Comparison of ENCODE assay signal across 35 cellular contexts in genomic region chr11:17553249-17553546, GRCh38. TPM values are rescaled to one million over a fixed set of nuclear protein-coding genes. Genes with fewer than 3 reads are reported as not detected.
"Had no signal": no experiment of that assay in that cellular context is flagged by ENCODE, and none has a peak within 500 bp of the region (broad histone marks: within the 10 kb centered on the region; RNA-seq: fewer than 3 reads in every experiment).

No MANE protein-coding gene starts in this region.

- FAIRE-seq: astrocyte, bronchial epithelial cell, colon had no signal

- H3K4me3 Mint-ChIP-seq: activated CD4-positive, alpha-beta memory T cell treated with anti-CD3 and anti-CD28 coated beads for 36 hours; activated CD4-positive, alpha-beta T cell treated with anti-CD3 and anti-CD28 coated beads for 36 hours; activated CD4-positive, alpha-beta T cell treated with anti-CD3 and anti-CD28 coated beads, Interleukin-2, amount 10 ng/mL, durations not matched to agents 24 days and 14 days; activated CD8-positive, alpha-beta memory T cell treated with anti-CD3 and anti-CD28 coated beads, Interleukin-2, amount 10 ng/mL, durations not matched to agents 7 days and 5 days; activated CD8-positive, alpha-beta T cell treated with anti-CD3 and anti-CD28 coated beads, Interleukin-2, amount 10 ng/mL, durations not matched to agents 7 days and 5 days; activated naive CD8-positive, alpha-beta T cell; activated T-helper 17 cell treated with anti-CD3 and anti-CD28 coated beads, Interleukin-2, amount 50 U/mL, for 72 hours; effector memory CD8-positive, alpha-beta T cell had no signal

- H3K4me3 ChIP-seq: esophagus muscularis mucosa, gastrocnemius medialis had no signal

- H3K4me1 ChIP-seq: esophagus muscularis mucosa, foreskin keratinocyte, gastrocnemius medialis had no signal

- H3K27ac Mint-ChIP-seq: activated CD4-positive, alpha-beta memory T cell treated with anti-CD3 and anti-CD28 coated beads for 36 hours; activated CD4-positive, alpha-beta T cell treated with anti-CD3 and anti-CD28 coated beads for 36 hours; activated CD4-positive, alpha-beta T cell treated with anti-CD3 and anti-CD28 coated beads, Interleukin-2, amount 10 ng/mL, durations not matched to agents 24 days and 14 days; activated CD8-positive, alpha-beta memory T cell treated with anti-CD3 and anti-CD28 coated beads, Interleukin-2, amount 10 ng/mL, durations not matched to agents 7 days and 5 days; activated CD8-positive, alpha-beta T cell treated with anti-CD3 and anti-CD28 coated beads, Interleukin-2, amount 10 ng/mL, durations not matched to agents 7 days and 5 days; activated naive CD8-positive, alpha-beta T cell; activated T-helper 17 cell treated with anti-CD3 and anti-CD28 coated beads, Interleukin-2, amount 50 U/mL, for 72 hours; effector memory CD8-positive, alpha-beta T cell had no signal

- DNase-seq: activated CD4-positive, alpha-beta memory T cell treated with anti-CD3 and anti-CD28 coated beads for 36 hours; activated CD4-positive, alpha-beta T cell treated with anti-CD3 and anti-CD28 coated beads for 36 hours; activated CD4-positive, alpha-beta T cell treated with anti-CD3 and anti-CD28 coated beads, Interleukin-2, amount 10 ng/mL, durations not matched to agents 24 days and 14 days; activated CD4-positive, CD25-positive, alpha-beta regulatory T cell; activated CD4-positive, CD25-positive, alpha-beta regulatory T cell treated with anti-CD3 and anti-CD28 coated beads, Interleukin-2, amount 50 U/mL, for 72 hours; activated CD8-positive, alpha-beta memory T cell treated with anti-CD3 and anti-CD28 coated beads, Interleukin-2, amount 10 ng/mL, durations not matched to agents 7 days and 5 days; activated CD8-positive, alpha-beta memory T cell treated with anti-CD3 and anti-CD28 coated beads, Interleukin-2, amount 50 U/mL, for 4 hours; activated CD8-positive, alpha-beta T cell treated with anti-CD3 and anti-CD28 coated beads, Interleukin-2, amount 10 ng/mL, durations not matched to agents 7 days and 5 days; activated gamma-delta T cell; activated naive CD4-positive, alpha-beta T cell; activated naive CD4-positive, alpha-beta T cell treated with anti-CD3 and anti-CD28 coated beads, Interleukin-2, amount 50 U/mL, for 16 hours; activated T-cell treated with anti-CD3 and anti-CD28 coated beads, Interleukin-2, amount 50 U/mL, for 1 hour; amniotic stem cell; anterior cingulate cortex; brain microvascular endothelial cell; caudate nucleus; cortex of kidney; dermis blood vessel endothelial cell; effector CD4-positive, alpha-beta T cell; effector memory CD8-positive, alpha-beta T cell; erythroblast; foreskin keratinocyte; gastrocnemius medialis; glutamatergic neuron; T-helper 2 cell had no signal

- H3K4me1 Mint-ChIP-seq: activated T-helper 17 cell treated with anti-CD3 and anti-CD28 coated beads, Interleukin-2, amount 50 U/mL, for 72 hours had no signal

- ATAC-seq: activated CD4-positive, alpha-beta T cell treated with anti-CD3 and anti-CD28 coated beads for 36 hours; activated CD8-positive, alpha-beta memory T cell treated with anti-CD3 and anti-CD28 coated beads, Interleukin-2, amount 10 ng/mL, durations not matched to agents 7 days and 5 days; activated CD8-positive, alpha-beta T cell treated with anti-CD3 and anti-CD28 coated beads, Interleukin-2, amount 10 ng/mL, durations not matched to agents 7 days and 5 days; activated T-helper 17 cell treated with anti-CD3 and anti-CD28 coated beads, Interleukin-2, amount 50 U/mL, for 72 hours; effector memory CD8-positive, alpha-beta T cell; foreskin keratinocyte; gastrocnemius medialis had no signal

- H3K36me3 Mint-ChIP-seq: activated CD4-positive, alpha-beta memory T cell treated with anti-CD3 and anti-CD28 coated beads for 36 hours; activated CD8-positive, alpha-beta memory T cell treated with anti-CD3 and anti-CD28 coated beads, Interleukin-2, amount 10 ng/mL, durations not matched to agents 7 days and 5 days; activated naive CD8-positive, alpha-beta T cell had no signal

- H3K27ac ChIP-seq: brain microvascular endothelial cell, esophagus muscularis mucosa, foreskin keratinocyte, gastrocnemius medialis had no signal

- H3K9me3 Mint-ChIP-seq: activated CD4-positive, alpha-beta memory T cell treated with anti-CD3 and anti-CD28 coated beads for 36 hours; activated CD4-positive, alpha-beta T cell treated with anti-CD3 and anti-CD28 coated beads, Interleukin-2, amount 10 ng/mL, durations not matched to agents 24 days and 14 days; activated T-helper 17 cell treated with anti-CD3 and anti-CD28 coated beads, Interleukin-2, amount 50 U/mL, for 72 hours; effector memory CD8-positive, alpha-beta T cell had no signal

- H3K9me3 ChIP-seq: esophagus muscularis mucosa, gastrocnemius medialis had no signal

- H3K36me3 ChIP-seq: brain microvascular endothelial cell, esophagus muscularis mucosa, gastrocnemius medialis had no signal

- H3K27me3 ChIP-seq: brain microvascular endothelial cell had no signal

RNA-seq across cellular contexts. Expression of gene OTOG, which starts 6.1 kb away (rescaled TPM):
- total RNA-seq: activated CD4-positive, alpha-beta memory T cell treated with anti-CD3 and anti-CD28 coated beads for 36 hours; activated CD4-positive, alpha-beta T cell treated with anti-CD3 and anti-CD28 coated beads for 36 hours; activated CD4-positive, alpha-beta T cell treated with anti-CD3 and anti-CD28 coated beads, Interleukin-2, amount 10 ng/mL, durations not matched to agents 24 days and 14 days; activated CD8-positive, alpha-beta memory T cell treated with anti-CD3 and anti-CD28 coated beads for 36 hours; activated CD8-positive, alpha-beta memory T cell treated with anti-CD3 and anti-CD28 coated beads, Interleukin-2, amount 10 ng/mL, durations not matched to agents 7 days and 5 days; activated CD8-positive, alpha-beta T cell treated with anti-CD3 and anti-CD28 coated beads, Interleukin-2, amount 10 ng/mL, durations not matched to agents 7 days and 5 days; activated T-helper 17 cell treated with anti-CD3 and anti-CD28 coated beads, Interleukin-2, amount 50 U/mL, for 72 hours; astrocyte; bronchial epithelial cell; chondrocyte; dermis blood vessel endothelial cell; esophagus muscularis mucosa; foreskin keratinocyte; gastrocnemius medialis; T-helper 1 cell treated with Interleukin-12 subunit alpha and Interleukin-12 subunit beta and Interleukin-4 antibody, amounts not matched to agents 30 ng/mL and 1 ng/mL, for 36 hours had no signal
- polyA plus RNA-seq: adipose tissue, foreskin keratinocyte had no signal

RNA-seq across cellular contexts. Expression of gene USH1C, which starts 9.0 kb away (rescaled TPM):
- total RNA-seq: activated CD4-positive, alpha-beta memory T cell treated with anti-CD3 and anti-CD28 coated beads for 36 hours; activated CD4-positive, alpha-beta T cell treated with anti-CD3 and anti-CD28 coated beads for 36 hours; activated CD4-positive, alpha-beta T cell treated with anti-CD3 and anti-CD28 coated beads, Interleukin-2, amount 10 ng/mL, durations not matched to agents 24 days and 14 days; activated CD8-positive, alpha-beta memory T cell treated with anti-CD3 and anti-CD28 coated beads for 36 hours; activated CD8-positive, alpha-beta memory T cell treated with anti-CD3 and anti-CD28 coated beads, Interleukin-2, amount 10 ng/mL, durations not matched to agents 7 days and 5 days; activated CD8-positive, alpha-beta T cell treated with anti-CD3 and anti-CD28 coated beads, Interleukin-2, amount 10 ng/mL, durations not matched to agents 7 days and 5 days; activated T-helper 17 cell treated with anti-CD3 and anti-CD28 coated beads, Interleukin-2, amount 50 U/mL, for 72 hours; astrocyte; bronchial epithelial cell; dermis blood vessel endothelial cell; esophagus muscularis mucosa; foreskin keratinocyte; T-helper 1 cell treated with Interleukin-12 subunit alpha and Interleukin-12 subunit beta and Interleukin-4 antibody, amounts not matched to agents 30 ng/mL and 1 ng/mL, for 36 hours had no signal
- polyA plus RNA-seq: foreskin keratinocyte had no signal
